In genomic region chr9:115930472-115930871, GRCh38 we compare ENCODE assay signal across 16 cellular contexts.
DNase-seq lines count a peak whose midpoint lies in the region; ATAC-seq, FAIRE-seq and TF ChIP-seq lines count a peak whose summit lies in the region.
"Had no signal": no experiment of that assay in that cellular context is flagged by ENCODE, and none has a peak within 500 bp of the region (broad histone marks: within the 10 kb centered on the region; RNA-seq: fewer than 3 reads in every experiment).

No MANE protein-coding gene starts in this region.

- TF ChIP-seq CTCF in MCF 10A (IDR thresholded peaks at IDR 0.05; ENCODE audit: unreplicated experiment) (no peak), breast epithelium (IDR thresholded peaks at IDR 0.05) (no peak), astrocyte (IDR thresholded peaks at IDR 0.05; ENCODE audit: insufficient read depth, low read depth, low read length) (no peak), gastrocnemius medialis (IDR thresholded peaks at IDR 0.05 in 4 of 5, conservative IDR thresholded peaks at IDR 0.05 in 1 of 5) (no peak)

- no peaks in the 10 kb centered on the region for H3K4me1 ChIP-seq in breast epithelium
- H3K4me1 ChIP-seq in astrocyte (ENCODE audit: insufficient read depth, low read length) = no peaks in the 10 kb centered on the region
- no peaks in the 10 kb centered on the region for H3K4me1 ChIP-seq in gastrocnemius medialis
- H3K4me1 ChIP-seq: BLaER1 treated with 17β-estradiol and CSF1 and Interleukin-3, amounts not matched to agents 10 nM and 100 nM; Peyer's patch had no signal

- FAIRE-seq in astrocyte (lab: Jason Lieb, UNC) = no peak

- no peak overlapping the region for H3K4me2 ChIP-seq in astrocyte (ENCODE audit: low read length)
- H3K4me2 ChIP-seq: BLaER1 treated with 17β-estradiol and CSF1 and Interleukin-3, amounts not matched to agents 10 nM and 100 nM had no signal

- H3K4me1 Mint-ChIP-seq in MCF 10A (ENCODE audit: insufficient read depth, unreplicated experiment) (peaks cover 10% of the 10 kb centered on the region), astrocyte (ENCODE audit: low read depth, unreplicated experiment) (no peaks in the 10 kb centered on the region)

- CTCF ChIA-PET in MCF 10A (lab: Yijun Ruan, JAX) = no interaction called here

- in situ Hi-C loops in gastrocnemius medialis (cut with MboI; ENCODE audit: low sequenced_read_pairs in 4 of 4) = no loop called here

- no peak overlapping the region for H2AFZ ChIP-seq in astrocyte (ENCODE audit: low read depth, low read length)

- DNase-seq in MCF 10A (ENCODE audit: unreplicated experiment) = no peak
- no peak for DNase-seq in breast epithelium (ENCODE audit: low spot score in 2 of 2)
- DNase-seq in astrocyte (ENCODE audit: low read depth) = peak; percentile 46
- peak; percentile 63 for DNase-seq in iris pigment epithelial cell (ENCODE audit: low read depth)
- no peak for DNase-seq in gastrocnemius medialis
- DNase-seq in cardiac septum (ENCODE audit: low spot score) = no peak
- DNase-seq in activated T-cell treated with anti-CD3 and anti-CD28 coated beads, Interleukin-2, amount 50 U/mL, for 1 hour = no peak
- DNase-seq: NCI-H1105 treated with DMSO at 0.1 percent for 48 hours, NCI-H1930, NCI-H2171, NCI-H510A, Peyer's patch, SHP77 treated with DMSO at 0.1 percent for 48 hours had no signal

- ATAC-seq in gastrocnemius medialis (no peak), HG02970 (IDR thresholded peaks at IDR 0.05; ENCODE audit: low FRiP score, unreplicated experiment) (no peak)

- H3K27me3 Mint-ChIP-seq in MCF 10A (ENCODE audit: insufficient read depth, unreplicated experiment) = no peaks in the 10 kb centered on the region
- H3K27me3 Mint-ChIP-seq in astrocyte (ENCODE audit: low read depth, unreplicated experiment) = peaks cover 2% of the 10 kb centered on the region

- H3K36me3 Mint-ChIP-seq in MCF 10A (ENCODE audit: insufficient read depth, unreplicated experiment) = no peaks in the 10 kb centered on the region
- peaks cover 2% of the 10 kb centered on the region for H3K36me3 Mint-ChIP-seq in astrocyte (ENCODE audit: low read depth, unreplicated experiment)

- TF ChIP-seq POLR2A in breast epithelium (IDR thresholded peaks at IDR 0.05) (no peak), gastrocnemius medialis (IDR thresholded peaks at IDR 0.05) (no peak)

- no peak overlapping the region for H3K9ac ChIP-seq in astrocyte (ENCODE audit: low read length)
- H3K9ac ChIP-seq: BLaER1 treated with 17β-estradiol and CSF1 and Interleukin-3, amounts not matched to agents 10 nM and 100 nM had no signal

- H3K79me2 ChIP-seq in astrocyte (ENCODE audit: insufficient read depth, low read length) = no peaks in the 10 kb centered on the region

- H3K27ac Mint-ChIP-seq in MCF 10A (ENCODE audit: low read depth, unreplicated experiment) (peak overlapping the region; percentile 21), astrocyte (ENCODE audit: unreplicated experiment) (peak overlapping the region; percentile 34)

- no peaks in the 10 kb centered on the region for H4K20me1 ChIP-seq in astrocyte (ENCODE audit: insufficient read depth, low read length)
- H4K20me1 ChIP-seq: BLaER1 treated with 17β-estradiol and CSF1 and Interleukin-3, amounts not matched to agents 10 nM and 100 nM had no signal

- POLR2A ChIA-PET in MCF 10A (lab: Yijun Ruan, JAX) = no interaction called here

- no peak overlapping the region for H3K4me3 Mint-ChIP-seq in MCF 10A (ENCODE audit: unreplicated experiment)
- no peak overlapping the region for H3K4me3 Mint-ChIP-seq in astrocyte (ENCODE audit: unreplicated experiment)

- no peak overlapping the region for H3K4me3 ChIP-seq in breast epithelium
- no peak overlapping the region for H3K4me3 ChIP-seq in astrocyte (ENCODE audit: insufficient read depth, low read depth, low read length)
- no peak overlapping the region for H3K4me3 ChIP-seq in gastrocnemius medialis
- H3K4me3 ChIP-seq: BLaER1 treated with 17β-estradiol and CSF1 and Interleukin-3, amounts not matched to agents 10 nM and 100 nM; Peyer's patch had no signal

- peaks cover 13% of the 10 kb centered on the region for H3K9me3 Mint-ChIP-seq in MCF 10A (ENCODE audit: unreplicated experiment)
- peaks cover 4% of the 10 kb centered on the region for H3K9me3 Mint-ChIP-seq in astrocyte (ENCODE audit: unreplicated experiment)

- H3K27ac ChIP-seq in breast epithelium (no peak overlapping the region), astrocyte (ENCODE audit: low read depth, low read length) (no peak overlapping the region), gastrocnemius medialis (no peak overlapping the region)
- H3K27ac ChIP-seq: 22Rv1; BLaER1 treated with 17β-estradiol and CSF1 and Interleukin-3, amounts not matched to agents 10 nM and 100 nM; Peyer's patch had no signal

- intact Hi-C loops in MCF 10A (cut with micrococcal nuclease) = no loop called here
- intact Hi-C loops in breast epithelium (cut with DNase I; ENCODE audit: low total_unique reads) = no loop called here
- intact Hi-C loops in gastrocnemius medialis (cut with DNase I; ENCODE audit: low total_unique reads) = no loop called here
- intact Hi-C loops in cardiac septum (cut with DNase I) = no loop called here

- H3K36me3 ChIP-seq in breast epithelium (no peaks in the 10 kb centered on the region), astrocyte (ENCODE audit: insufficient read depth, low read length) (no peaks in the 10 kb centered on the region), gastrocnemius medialis (no peaks in the 10 kb centered on the region)
- H3K36me3 ChIP-seq: BLaER1 treated with 17β-estradiol and CSF1 and Interleukin-3, amounts not matched to agents 10 nM and 100 nM; Peyer's patch had no signal

- no peaks in the 10 kb centered on the region for H3K27me3 ChIP-seq in breast epithelium
- H3K27me3 ChIP-seq in astrocyte (ENCODE audit: insufficient read depth, low read length) = no peaks in the 10 kb centered on the region
- no peaks in the 10 kb centered on the region for H3K27me3 ChIP-seq in gastrocnemius medialis
- H3K27me3 ChIP-seq: BLaER1 treated with 17β-estradiol and CSF1 and Interleukin-3, amounts not matched to agents 10 nM and 100 nM; Peyer's patch had no signal

- no TSS peak for BruUV-seq in MCF 10A (replicated peaks; lab: Mats Ljungman, UMichigan)

- H3K9me3 ChIP-seq in breast epithelium (no peaks in the 10 kb centered on the region), astrocyte (ENCODE audit: insufficient read depth, low read depth, low read length) (no peaks in the 10 kb centered on the region), gastrocnemius medialis (no peaks in the 10 kb centered on the region)
- H3K9me3 ChIP-seq: Peyer's patch had no signal

Comparison
In these comparisons a context has a peak if more than half of its experiments do, and no peak if none do; other contexts are left out.
1. DNase-seq: peak in astrocyte (single experiment) and iris pigment epithelial cell (single experiment); none in MCF 10A (single experiment), breast epithelium (0 of 2), gastrocnemius medialis (0 of 2), cardiac septum (single experiment) and activated T-cell treated with anti-CD3 and anti-CD28 coated beads, Interleukin-2, amount 50 U/mL, for 1 hour (single experiment).